16 cellular contexts compared by ENCODE assay signal in the genomic region with DNA sequence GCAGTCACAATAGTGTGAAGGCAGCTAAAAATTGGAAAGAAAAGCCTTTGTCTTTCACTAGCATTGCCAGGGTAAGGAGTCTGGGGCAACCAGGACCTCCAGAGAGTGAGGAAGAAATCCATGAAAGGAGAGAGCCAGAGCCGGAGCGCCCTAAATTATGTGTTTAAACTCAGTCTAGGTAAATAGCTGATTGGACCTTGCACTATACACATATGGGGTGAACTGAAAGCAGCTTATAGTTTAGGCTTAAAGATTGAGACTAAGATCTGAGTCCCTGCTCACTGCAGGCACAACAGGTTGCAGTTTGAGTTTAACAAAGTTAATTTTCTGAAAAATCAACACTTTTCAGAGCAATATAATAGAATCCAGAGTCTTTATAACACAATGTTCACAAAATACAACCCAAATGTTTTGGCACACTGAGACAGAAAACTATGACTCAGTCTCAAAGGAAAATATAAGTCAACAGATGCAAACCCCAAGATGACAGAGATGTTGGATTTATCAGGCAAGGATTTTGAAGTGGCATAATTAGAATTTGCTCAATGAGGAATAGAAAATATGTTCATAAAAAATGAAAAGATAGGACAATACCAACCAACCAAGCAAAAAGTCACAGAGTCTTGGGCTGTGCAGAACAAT. TPM values are rescaled to one million over a fixed set of nuclear protein-coding genes. Genes with fewer than 3 reads are reported as not detected.
"Had no signal": no experiment of that assay in that cellular context is flagged by ENCODE, and none has a peak within 500 bp of the region (broad histone marks: within the 10 kb centered on the region; RNA-seq: fewer than 3 reads in every experiment).

No MANE protein-coding gene starts in this region.

- H2AFZ ChIP-seq: parathyroid adenoma had no signal

- H3K4me3 ChIP-seq: smooth muscle cell had no signal

- H3K27ac ChIP-seq: parathyroid adenoma, VCaP had no signal

- DNase-seq: activated CD4-positive, alpha-beta T cell treated with anti-CD3 and anti-CD28 coated beads for 4 hours; activated CD8-positive, alpha-beta memory T cell treated with anti-CD3 and anti-CD28 coated beads, Interleukin-2, amount 50 U/mL, for 48 hours; activated CD8-positive, alpha-beta T cell treated with anti-CD3 and anti-CD28 coated beads, Interleukin-2, amount 10 ng/mL, durations not matched to agents 7 days and 5 days; activated naive CD4-positive, alpha-beta T cell treated with anti-CD3 and anti-CD28 coated beads, Interleukin-2, amount 10 ng/mL, durations not matched to agents 7 days and 5 days; cortex of kidney; effector CD8-positive, alpha-beta T cell; hippocampal formation; naive B cell; stimulated activated naive B cell treated with anti-CD40 and anti-IgM and Interleukin-4, amounts not matched to agents 10 μg/mL and 1 μg/mL and 100 μg/mL, for 72 hours; substantia nigra; trophoblast cell had no signal

- H3K4me1 Mint-ChIP-seq: activated naive CD4-positive, alpha-beta T cell treated with anti-CD3 and anti-CD28 coated beads, Interleukin-2, amount 10 ng/mL, durations not matched to agents 7 days and 5 days; central memory CD8-positive, alpha-beta T cell; naive B cell; stimulated activated naive B cell treated with anti-CD40 and anti-IgM and Interleukin-4, amounts not matched to agents 10 μg/mL and 1 μg/mL and 100 μg/mL, for 72 hours had no signal

- H3K9me3 Mint-ChIP-seq: activated naive CD4-positive, alpha-beta T cell treated with anti-CD3 and anti-CD28 coated beads, Interleukin-2, amount 10 ng/mL, durations not matched to agents 7 days and 5 days; activated T-helper 2 cell treated with anti-CD3 and anti-CD28 coated beads, Interferon-gamma antibody, Interleukin-2, Interleukin-4, amounts not matched to agents 10 μg/mL and 5 μg/mL and 100 μg/mL, durations not matched to agents 14 hours and 24 hours and 36 hours; central memory CD8-positive, alpha-beta T cell; naive B cell; stimulated activated naive B cell treated with anti-CD40 and anti-IgM and Interleukin-4, amounts not matched to agents 10 μg/mL and 1 μg/mL and 100 μg/mL, for 72 hours had no signal

- ATAC-seq: activated CD8-positive, alpha-beta T cell treated with anti-CD3 and anti-CD28 coated beads, Interleukin-2, amount 10 ng/mL, durations not matched to agents 7 days and 5 days; stimulated activated naive B cell treated with anti-CD40 and anti-IgM and Interleukin-4, amounts not matched to agents 10 μg/mL and 1 μg/mL and 100 μg/mL, for 72 hours had no signal

- H3K4me3 Mint-ChIP-seq: activated CD8-positive, alpha-beta T cell treated with anti-CD3 and anti-CD28 coated beads, Interleukin-2, amount 10 ng/mL, durations not matched to agents 7 days and 5 days; activated naive CD4-positive, alpha-beta T cell treated with anti-CD3 and anti-CD28 coated beads, Interleukin-2, amount 10 ng/mL, durations not matched to agents 7 days and 5 days; central memory CD8-positive, alpha-beta T cell; naive B cell; stimulated activated naive B cell treated with anti-CD40 and anti-IgM and Interleukin-4, amounts not matched to agents 10 μg/mL and 1 μg/mL and 100 μg/mL, for 72 hours had no signal

- H3K36me3 Mint-ChIP-seq: activated naive CD4-positive, alpha-beta T cell treated with anti-CD3 and anti-CD28 coated beads, Interleukin-2, amount 10 ng/mL, durations not matched to agents 7 days and 5 days; naive B cell; stimulated activated naive B cell treated with anti-CD40 and anti-IgM and Interleukin-4, amounts not matched to agents 10 μg/mL and 1 μg/mL and 100 μg/mL, for 72 hours had no signal

- H3K9ac ChIP-seq: parathyroid adenoma had no signal

- H3K4me1 ChIP-seq: parathyroid adenoma had no signal

- H3K4me2 ChIP-seq: smooth muscle cell had no signal

- H3K79me2 ChIP-seq: parathyroid adenoma had no signal

- H3K27ac Mint-ChIP-seq: activated CD8-positive, alpha-beta T cell treated with anti-CD3 and anti-CD28 coated beads, Interleukin-2, amount 10 ng/mL, durations not matched to agents 7 days and 5 days; activated naive CD4-positive, alpha-beta T cell treated with anti-CD3 and anti-CD28 coated beads, Interleukin-2, amount 10 ng/mL, durations not matched to agents 7 days and 5 days; activated T-helper 2 cell treated with anti-CD3 and anti-CD28 coated beads, Interferon-gamma antibody, Interleukin-2, Interleukin-4, amounts not matched to agents 10 μg/mL and 5 μg/mL and 100 μg/mL, durations not matched to agents 14 hours and 24 hours and 36 hours; stimulated activated naive B cell treated with anti-CD40 and anti-IgM and Interleukin-4, amounts not matched to agents 10 μg/mL and 1 μg/mL and 100 μg/mL, for 72 hours had no signal

RNA-seq across cellular contexts. Expression of a gene that starts 54.2 kb away (rescaled TPM):
- total RNA-seq: activated CD8-positive, alpha-beta T cell treated with anti-CD3 and anti-CD28 coated beads, Interleukin-2, amount 10 ng/mL, durations not matched to agents 7 days and 5 days; activated T-helper 2 cell treated with anti-CD3 and anti-CD28 coated beads, Interferon-gamma antibody, Interleukin-2, Interleukin-4, amounts not matched to agents 10 μg/mL and 5 μg/mL and 100 μg/mL, durations not matched to agents 14 hours and 24 hours and 36 hours had no signal
